ENCODE assay signal across 19 cellular contexts in the genomic region with DNA sequence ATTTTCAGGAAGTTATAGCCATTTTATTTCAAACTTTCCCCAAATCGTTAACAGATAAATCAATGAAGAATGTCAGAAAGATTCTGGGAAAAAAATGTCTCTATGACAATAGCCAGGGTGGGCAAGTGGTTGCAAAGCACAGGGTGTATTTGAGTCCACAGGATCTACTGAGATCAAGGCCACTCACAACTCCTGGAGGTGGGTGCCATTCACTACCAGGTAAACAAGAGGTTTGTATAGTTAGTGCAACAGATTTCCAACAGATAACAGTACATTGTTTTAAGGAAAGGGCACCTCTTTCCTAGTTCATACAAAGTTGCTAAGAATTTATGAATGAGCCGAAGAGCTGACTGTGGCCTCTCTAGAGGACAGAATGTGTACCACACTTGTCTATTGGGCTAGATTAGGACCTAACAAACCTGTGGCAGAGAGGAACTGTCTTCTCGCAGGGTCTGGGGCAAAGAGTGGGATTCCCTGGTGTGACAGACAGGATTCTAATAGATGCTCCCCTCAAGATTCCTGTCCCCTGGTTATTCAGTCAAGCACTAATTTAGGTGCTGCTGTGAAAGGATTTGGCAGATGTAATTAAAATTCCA. TPM values are rescaled to one million over a fixed set of nuclear protein-coding genes. Genes with fewer than 3 reads are reported as not detected.
A peak's percentile ranks its signal among the peaks of the same experiment; 100 is the strongest.
DNase-seq lines count a peak whose midpoint lies in the region; ATAC-seq and TF ChIP-seq lines count a peak whose summit lies in the region.
"Had no signal": no experiment of that assay in that cellular context is flagged by ENCODE, and none has a peak within 500 bp of the region (broad histone marks: within the 10 kb centered on the region; RNA-seq: fewer than 3 reads in every experiment).

No MANE protein-coding gene starts in this region.

- no peaks in the 10 kb centered on the region for H3F3A ChIP-seq in SK-N-SH (replicated peaks; ENCODE audit: insufficient read depth)

- CTCF ChIA-PET in SK-N-SH (lab: Yijun Ruan, JAX), result interaction anchor here (0.9 to 1.0 kb wide), 4 partner anchors 9 to 103 kb away, joined by 3 to 4 read pairs (median 3); no protein-coding TSS in a partner anchor

- no peak for TF ChIP-seq RAD21 in SK-N-SH (IDR thresholded peaks at IDR 0.05; ENCODE audit: low read length)

- H3K27ac ChIP-seq in SK-N-SH (ENCODE audit: low read depth in 2 of 2, low read length in 1 of 2), result no peak overlapping the region
- H3K27ac ChIP-seq in brain microvascular endothelial cell, result no peak overlapping the region
- H3K27ac ChIP-seq in left lung, result peak overlapping the region in 1 of 2 donors; percentile 15
- peak overlapping the region; percentile 67 to 79 (median 76) for H3K27ac ChIP-seq in transverse colon
- H3K27ac ChIP-seq: BLaER1 treated with 17β-estradiol and CSF1 and Interleukin-3, amounts not matched to agents 10 nM and 100 nM; uterus had no signal

- no peaks in the 10 kb centered on the region for H3K9me2 ChIP-seq in SK-N-SH

- no peak overlapping the region for H3K4me2 ChIP-seq in SK-N-SH
- H3K4me2 ChIP-seq: BLaER1 treated with 17β-estradiol and CSF1 and Interleukin-3, amounts not matched to agents 10 nM and 100 nM had no signal

- no peaks in the 10 kb centered on the region for H4K20me1 ChIP-seq in SK-N-SH (ENCODE audit: insufficient read depth)
- H4K20me1 ChIP-seq: BLaER1 treated with 17β-estradiol and CSF1 and Interleukin-3, amounts not matched to agents 10 nM and 100 nM had no signal

- intact Hi-C loops in left lung (cut with DNase I) (no loop called here), transverse colon (cut with DNase I; ENCODE audit: low total_unique reads) (no loop called here)

- H3K4me1 ChIP-seq in SK-N-SH (ENCODE audit: control insufficient read depth in 1 of 2, insufficient read depth in 2 of 2, low read depth in 1 of 2, low read length in 1 of 2) (no peaks in the 10 kb centered on the region), left lung (peaks cover 0 to 4% of the 10 kb centered on the region in 2 donors), transverse colon (peaks cover 0 to 20% (median 9%) of the 10 kb centered on the region in 4 donors)
- H3K4me1 ChIP-seq: uterus had no signal

- 75% methylated on average over 3 of the region's 3 CpGs for WGBS in SK-N-SH (ENCODE audit: low lambda C conversion rate)
- 34 to 57% methylated on average over 3 of the region's 3 CpGs for WGBS in transverse colon (ENCODE audit: low coverage in 1 of 2), 2 donors

- no peak overlapping the region for H3K4me3 ChIP-seq in SK-N-SH (ENCODE audit: low read depth in 2 of 2, low read length in 1 of 2)
- H3K4me3 ChIP-seq in brain microvascular endothelial cell (ENCODE audit: low read depth, low read length), result no peak overlapping the region
- H3K4me3 ChIP-seq in left lung, result no peak overlapping the region
- no peak overlapping the region for H3K4me3 ChIP-seq in transverse colon
- H3K4me3 ChIP-seq in H7 (ENCODE audit: insufficient read depth, low read depth, low read length), result no peak overlapping the region
- H3K4me3 ChIP-seq: BLaER1 treated with 17β-estradiol and CSF1 and Interleukin-3, amounts not matched to agents 10 nM and 100 nM; uterus had no signal

- DNase-seq in SK-N-SH (no peak), brain microvascular endothelial cell (no peak), left lung (no peak), transverse colon (no peak), activated T-cell treated with anti-CD3 and anti-CD28 coated beads for 4 hours (no peak), H7 (no peak)
- DNase-seq in activated CD4-positive, CD25-positive, alpha-beta regulatory T cell treated with anti-CD3 and anti-CD28 coated beads, Interleukin-2, amount 50 U/mL, for 72 hours, result no peak
- DNase-seq: activated CD4-positive, alpha-beta T cell treated with anti-CD3 and anti-CD28 coated beads, Interleukin-2, amount 50 U/mL, for 4 hours; activated gamma-delta T cell treated with Interleukin-2 at 50 U/mL for 16 hours; KG1; NCI-H1092 treated with DMSO at 0.1 percent for 48 hours; NCI-H2107; nephron progenitor cell; stimulated activated CD4-positive, alpha-beta T cell treated with anti-CD3 and anti-CD28 coated beads, Interleukin-2, amount 100 ng/mL, for 48 hours; T-cell; uterus had no signal

- no peaks in the 10 kb centered on the region for H3K36me3 ChIP-seq in SK-N-SH (replicated peaks in 1 of 2; ENCODE audit: control insufficient read depth in 1 of 2, insufficient read depth in 2 of 2, low read length in 1 of 2)
- H3K36me3 ChIP-seq in brain microvascular endothelial cell (replicated peaks), result no peaks in the 10 kb centered on the region
- no peaks in the 10 kb centered on the region for H3K36me3 ChIP-seq in left lung
- H3K36me3 ChIP-seq in transverse colon, result no peaks in the 10 kb centered on the region
- no peaks in the 10 kb centered on the region for H3K36me3 ChIP-seq in H7 (replicated peaks; ENCODE audit: control insufficient read depth, insufficient read depth, low read length)
- H3K36me3 ChIP-seq: uterus had no signal

- no peaks in the 10 kb centered on the region for H3K79me2 ChIP-seq in SK-N-SH (ENCODE audit: insufficient read depth)

- TF ChIP-seq EP300 in SK-N-SH (IDR thresholded peaks at IDR 0.05; ENCODE audit: borderline replicate concordance in 1 of 2, low read depth in 1 of 2, low read length in 1 of 2) (no peak), transverse colon (IDR thresholded peaks at IDR 0.05; ENCODE audit: low read depth) (no peak)

- POLR2A ChIA-PET in SK-N-SH (lab: Yijun Ruan, JAX), result no interaction called here

- in situ Hi-C loops in brain microvascular endothelial cell (cut with HindIII; ENCODE audit: low pct_ligation_motif_present, low sequenced_read_pairs), result no loop called here
- in situ Hi-C loops in transverse colon (cut with MboI; ENCODE audit: low pct_ligation_motif_present in 1 of 4, low pct_unique_long_range_greater_than_20kb in 1 of 4, low sequenced_read_pairs in 3 of 4), result no loop called here

- peak; percentile 57 for ATAC-seq in SK-N-SH treated with all-trans-retinoic acid at 6 μM for 48 hours
- peak; percentile 30 for ATAC-seq in left lung
- ATAC-seq: Right ventricle myocardium inferior, T-cell had no signal

- no peak for TF ChIP-seq POLR2A in transverse colon (IDR thresholded peaks at IDR 0.05)

- H3K27me3 ChIP-seq in SK-N-SH (ENCODE audit: insufficient read depth), result no peaks in the 10 kb centered on the region
- H3K27me3 ChIP-seq in brain microvascular endothelial cell (replicated peaks), result no peaks in the 10 kb centered on the region
- H3K27me3 ChIP-seq in left lung, result no peaks in the 10 kb centered on the region
- no peaks in the 10 kb centered on the region for H3K27me3 ChIP-seq in transverse colon
- H3K27me3 ChIP-seq in H7 (ENCODE audit: control insufficient read depth, insufficient read depth, low read length), result no peaks in the 10 kb centered on the region
- H3K27me3 ChIP-seq: BLaER1 treated with 17β-estradiol and CSF1 and Interleukin-3, amounts not matched to agents 10 nM and 100 nM; uterus had no signal

- no peak for TF ChIP-seq CTCF in SK-N-SH (IDR thresholded peaks at IDR 0.05)
- TF ChIP-seq CTCF in brain microvascular endothelial cell (IDR thresholded peaks at IDR 0.05; ENCODE audit: low read depth, low read length, missing control alignments), result peak; percentile 19
- TF ChIP-seq CTCF in left lung (IDR thresholded peaks at IDR 0.05), result no peak
- peak in 1 of 5 experiments; percentile 17 for TF ChIP-seq CTCF in transverse colon (IDR thresholded peaks at IDR 0.05)

- H2AFZ ChIP-seq in SK-N-SH (ENCODE audit: low read depth), result no peak overlapping the region

- H3K9me3 ChIP-seq in SK-N-SH (no peaks in the 10 kb centered on the region), left lung (no peaks in the 10 kb centered on the region), transverse colon (no peaks in the 10 kb centered on the region)
- H3K9me3 ChIP-seq: uterus had no signal

- no peak overlapping the region for H3K9ac ChIP-seq in SK-N-SH
- H3K9ac ChIP-seq: BLaER1 treated with 17β-estradiol and CSF1 and Interleukin-3, amounts not matched to agents 10 nM and 100 nM had no signal

TF ChIP-seq in SK-N-SH treated with all-trans-retinoic acid at 6 μM for 48 hours, 23 proteins besides CTCF, POLR2A, EP300 and RAD21 (continues in another document):
- TF ChIP-seq ZC3H10 (CRISPR knock-in tag; IDR thresholded peaks at IDR 0.05) (no peak), ARNTL (CRISPR knock-in tag; IDR thresholded peaks at IDR 0.05; ENCODE audit: borderline replicate concordance, low read depth) (no peak)

TF ChIP-seq in SK-N-SH, 30 proteins besides CTCF, POLR2A, EP300 and RAD21:
- TF ChIP-seq YY1 (IDR thresholded peaks at IDR 0.05; ENCODE audit: low read depth) (no peak), NFIC (IDR thresholded peaks at IDR 0.05; ENCODE audit: borderline replicate concordance) (no peak), FOSL2 (IDR thresholded peaks at IDR 0.05; ENCODE audit: borderline replicate concordance, low read depth) (no peak), FOXM1 (IDR thresholded peaks at IDR 0.05; ENCODE audit: low read depth) (no peak)

RNA-seq across cellular contexts. Expression of a gene that starts 52.0 kb away (rescaled TPM):
- polyA plus RNA-seq in SK-N-SH (2012; rRNA removed), result 4.7 and 5.1 TPM in 2 replicates
- polyA plus RNA-seq in SK-N-SH (2012; cell fraction: cytosol; rRNA removed), result 3.3 and 4.3 TPM in 2 replicates
- polyA plus RNA-seq in SK-N-SH (2012; cell fraction: nucleus; rRNA removed), result 9.0 TPM in 2 replicates
- total RNA-seq in left lung (10 to 100 TPM; 12.3 to 13.1 TPM), transverse colon (10 to 100 TPM; 13.5 to 29.9 (median 16.4) TPM)
- 15.1 and 16.0 TPM in 2 replicates for total RNA-seq in H7 (2014; rRNA removed; shearing (Covaris generic))

RNA-seq across cellular contexts. Expression of a gene that starts 54.9 kb away (rescaled TPM):
- polyA plus RNA-seq in SK-N-SH (2012; rRNA removed), result 48.5 and 56.3 TPM in 2 replicates
- 43.4 and 50.2 TPM in 2 replicates for polyA plus RNA-seq in SK-N-SH (2012; cell fraction: cytosol; rRNA removed)
- polyA plus RNA-seq in SK-N-SH (2012; cell fraction: nucleus; rRNA removed), result 18.9 and 20.3 TPM in 2 replicates
- total RNA-seq in left lung (10 to 100 TPM; 25.8 to 29.3 TPM), transverse colon (10 to 100 TPM; 13.8 to 57.3 (median 24.0) TPM)
- total RNA-seq in H7 (2014; rRNA removed; shearing (Covaris generic)), result 16.4 and 35.5 TPM in 2 replicates

RNA-seq across cellular contexts. Expression of a gene that starts 57.4 kb away (rescaled TPM):
- 35.9 and 45.7 TPM in 2 replicates for polyA plus RNA-seq in SK-N-SH (2012; rRNA removed)
- polyA plus RNA-seq in SK-N-SH (2012; cell fraction: cytosol; rRNA removed), result 25.7 and 32.1 TPM in 2 replicates
- 25.1 and 26.3 TPM in 2 replicates for polyA plus RNA-seq in SK-N-SH (2012; cell fraction: nucleus; rRNA removed)
- total RNA-seq in left lung (1 to 10 TPM; 4.5 to 7.9 TPM), transverse colon (under 1 TPM in 2 of 4 donors, not detected in 2; 0.82 to 0.95 TPM)
- total RNA-seq in H7 (2014; rRNA removed; shearing (Covaris generic)), result 2.0 TPM in 2 replicates

Comparison
In these comparisons a context has a peak if more than half of its experiments do, and no peak if none do; other contexts are left out.
1. H3K27ac ChIP-seq: peak in transverse colon (4 of 4); none in SK-N-SH (0 of 2) and brain microvascular endothelial cell (single experiment).